Comparison of ENCODE assay signal across 1 cellular context in the genomic region with DNA sequence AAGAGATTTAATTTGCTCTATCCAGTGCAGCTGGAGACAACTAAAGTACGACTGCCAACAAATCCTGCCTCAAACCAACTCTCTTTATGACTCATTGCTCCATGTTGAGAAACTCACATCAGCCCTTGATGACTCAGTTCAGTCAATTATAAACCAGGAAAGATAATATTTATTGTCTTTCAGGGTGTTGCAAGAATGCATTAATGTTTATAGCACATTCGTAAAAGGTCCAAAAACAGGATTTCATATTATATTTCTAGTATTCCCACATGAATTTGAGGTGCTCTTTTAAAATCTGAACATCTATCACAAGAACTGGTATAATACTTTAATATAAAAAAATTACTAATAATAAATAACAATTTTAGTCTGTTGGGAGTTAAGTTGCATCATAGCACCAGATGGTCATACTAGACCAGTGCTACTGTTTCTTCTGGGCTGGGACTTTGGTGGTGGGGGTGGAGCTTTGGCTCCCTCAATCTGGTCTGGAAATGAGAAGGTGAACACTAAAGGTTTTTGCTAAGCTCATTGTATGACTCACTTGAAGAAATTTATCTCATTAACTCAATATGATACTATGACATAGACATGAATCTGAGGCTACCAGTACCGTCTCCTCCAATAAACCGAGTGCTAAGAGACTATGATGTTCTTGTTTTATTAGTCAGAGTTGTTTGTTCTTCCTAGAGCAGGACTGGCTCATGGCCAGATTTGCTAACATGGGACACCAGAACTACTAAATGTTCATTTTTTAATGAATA.
TF ChIP-seq lines count a peak whose summit lies in the region.

No MANE protein-coding gene starts in this region.

TF ChIP-seq in HepG2, 621 proteins besides CTCF, POLR2A, EP300 and RAD21 (continued from another document and continues in another):
- TF ChIP-seq, protein P1, sequence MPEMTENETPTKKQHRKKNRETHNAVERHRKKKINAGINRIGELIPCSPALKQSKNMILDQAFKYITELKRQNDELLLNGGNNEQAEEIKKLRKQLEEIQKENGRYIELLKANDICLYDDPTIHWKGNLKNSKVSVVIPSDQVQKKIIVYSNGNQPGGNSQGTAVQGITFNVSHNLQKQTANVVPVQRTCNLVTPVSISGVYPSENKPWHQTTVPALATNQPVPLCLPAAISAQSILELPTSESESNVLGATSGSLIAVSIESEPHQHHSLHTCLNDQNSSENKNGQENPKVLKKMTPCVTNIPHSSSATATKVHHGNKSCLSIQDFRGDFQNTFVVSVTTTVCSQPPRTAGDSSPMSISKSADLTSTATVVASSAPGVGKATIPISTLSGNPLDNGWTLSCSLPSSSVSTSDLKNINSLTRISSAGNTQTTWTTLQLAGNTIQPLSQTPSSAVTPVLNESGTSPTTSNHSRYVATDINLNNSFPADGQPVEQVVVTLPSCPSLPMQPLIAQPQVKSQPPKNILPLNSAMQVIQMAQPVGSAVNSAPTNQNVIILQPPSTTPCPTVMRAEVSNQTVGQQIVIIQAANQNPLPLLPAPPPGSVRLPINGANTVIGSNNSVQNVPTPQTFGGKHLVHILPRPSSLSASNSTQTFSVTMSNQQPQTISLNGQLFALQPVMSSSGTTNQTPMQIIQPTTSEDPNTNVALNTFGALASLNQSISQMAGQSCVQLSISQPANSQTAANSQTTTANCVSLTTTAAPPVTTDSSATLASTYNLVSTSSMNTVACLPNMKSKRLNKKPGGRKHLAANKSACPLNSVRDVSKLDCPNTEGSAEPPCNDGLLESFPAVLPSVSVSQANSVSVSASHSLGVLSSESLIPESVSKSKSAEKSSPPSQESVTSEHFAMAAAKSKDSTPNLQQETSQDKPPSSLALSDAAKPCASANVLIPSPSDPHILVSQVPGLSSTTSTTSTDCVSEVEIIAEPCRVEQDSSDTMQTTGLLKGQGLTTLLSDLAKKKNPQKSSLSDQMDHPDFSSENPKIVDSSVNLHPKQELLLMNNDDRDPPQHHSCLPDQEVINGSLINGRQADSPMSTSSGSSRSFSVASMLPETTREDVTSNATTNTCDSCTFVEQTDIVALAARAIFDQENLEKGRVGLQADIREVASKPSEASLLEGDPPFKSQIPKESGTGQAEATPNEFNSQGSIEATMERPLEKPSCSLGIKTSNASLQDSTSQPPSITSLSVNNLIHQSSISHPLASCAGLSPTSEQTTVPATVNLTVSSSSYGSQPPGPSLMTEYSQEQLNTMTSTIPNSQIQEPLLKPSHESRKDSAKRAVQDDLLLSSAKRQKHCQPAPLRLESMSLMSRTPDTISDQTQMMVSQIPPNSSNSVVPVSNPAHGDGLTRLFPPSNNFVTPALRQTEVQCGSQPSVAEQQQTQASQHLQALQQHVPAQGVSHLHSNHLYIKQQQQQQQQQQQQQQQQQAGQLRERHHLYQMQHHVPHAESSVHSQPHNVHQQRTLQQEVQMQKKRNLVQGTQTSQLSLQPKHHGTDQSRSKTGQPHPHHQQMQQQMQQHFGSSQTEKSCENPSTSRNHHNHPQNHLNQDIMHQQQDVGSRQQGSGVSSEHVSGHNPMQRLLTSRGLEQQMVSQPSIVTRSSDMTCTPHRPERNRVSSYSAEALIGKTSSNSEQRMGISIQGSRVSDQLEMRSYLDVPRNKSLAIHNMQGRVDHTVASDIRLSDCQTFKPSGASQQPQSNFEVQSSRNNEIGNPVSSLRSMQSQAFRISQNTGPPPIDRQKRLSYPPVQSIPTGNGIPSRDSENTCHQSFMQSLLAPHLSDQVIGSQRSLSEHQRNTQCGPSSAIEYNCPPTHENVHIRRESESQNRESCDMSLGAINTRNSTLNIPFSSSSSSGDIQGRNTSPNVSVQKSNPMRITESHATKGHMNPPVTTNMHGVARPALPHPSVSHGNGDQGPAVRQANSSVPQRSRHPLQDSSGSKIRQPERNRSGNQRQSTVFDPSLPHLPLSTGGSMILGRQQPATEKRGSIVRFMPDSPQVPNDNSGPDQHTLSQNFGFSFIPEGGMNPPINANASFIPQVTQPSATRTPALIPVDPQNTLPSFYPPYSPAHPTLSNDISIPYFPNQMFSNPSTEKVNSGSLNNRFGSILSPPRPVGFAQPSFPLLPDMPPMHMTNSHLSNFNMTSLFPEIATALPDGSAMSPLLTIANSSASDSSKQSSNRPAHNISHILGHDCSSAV (CRISPR knock-in tag; IDR thresholded peaks at IDR 0.05; ENCODE audit: borderline replicate concordance), result no peak
- TF ChIP-seq, protein P2, sequence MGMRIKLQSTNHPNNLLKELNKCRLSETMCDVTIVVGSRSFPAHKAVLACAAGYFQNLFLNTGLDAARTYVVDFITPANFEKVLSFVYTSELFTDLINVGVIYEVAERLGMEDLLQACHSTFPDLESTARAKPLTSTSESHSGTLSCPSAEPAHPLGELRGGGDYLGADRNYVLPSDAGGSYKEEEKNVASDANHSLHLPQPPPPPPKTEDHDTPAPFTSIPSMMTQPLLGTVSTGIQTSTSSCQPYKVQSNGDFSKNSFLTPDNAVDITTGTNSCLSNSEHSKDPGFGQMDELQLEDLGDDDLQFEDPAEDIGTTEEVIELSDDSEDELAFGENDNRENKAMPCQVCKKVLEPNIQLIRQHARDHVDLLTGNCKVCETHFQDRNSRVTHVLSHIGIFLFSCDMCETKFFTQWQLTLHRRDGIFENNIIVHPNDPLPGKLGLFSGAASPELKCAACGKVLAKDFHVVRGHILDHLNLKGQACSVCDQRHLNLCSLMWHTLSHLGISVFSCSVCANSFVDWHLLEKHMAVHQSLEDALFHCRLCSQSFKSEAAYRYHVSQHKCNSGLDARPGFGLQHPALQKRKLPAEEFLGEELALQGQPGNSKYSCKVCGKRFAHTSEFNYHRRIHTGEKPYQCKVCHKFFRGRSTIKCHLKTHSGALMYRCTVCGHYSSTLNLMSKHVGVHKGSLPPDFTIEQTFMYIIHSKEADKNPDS (CRISPR knock-in tag; IDR thresholded peaks at IDR 0.05), result no peak
- TF ChIP-seq KAT2B (IDR thresholded peaks at IDR 0.05; ENCODE audit: borderline replicate concordance, low read depth, low read length) (no peak), HDAC2 (CRISPR knock-in tag; IDR thresholded peaks at IDR 0.05) (peak; percentile 51; the same call in 1 of the 2 replicates), NFIC (IDR thresholded peaks at IDR 0.05; ENCODE audit: low read length) (peak; percentile 74; the same call in 1 of the 2 replicates), ZNF331 (CRISPR knock-in tag; IDR thresholded peaks at IDR 0.05) (0 out of 2 replicates have a peak, but pooled peaks have one; percentile 30), MED8 (CRISPR knock-in tag; IDR thresholded peaks at IDR 0.05; ENCODE audit: insufficient replicate concordance) (no peak), ZSCAN22 (CRISPR knock-in tag; IDR thresholded peaks at IDR 0.05) (no peak), ZNF20 (CRISPR knock-in tag; IDR thresholded peaks at IDR 0.05) (no peak), GATA4 (IDR thresholded peaks at IDR 0.05; ENCODE audit: borderline replicate concordance, low read depth) (peak; percentile 36; the same call in 1 of the 2 replicates), LCORL (IDR thresholded peaks at IDR 0.05) (no peak), LCORL (CRISPR knock-in tag; IDR thresholded peaks at IDR 0.05) (no peak; the same call in 1 of the 2 replicates), ZNF670 (CRISPR knock-in tag; IDR thresholded peaks at IDR 0.05; ENCODE audit: borderline replicate concordance) (no peak; the same call in 1 of the 2 replicates), ZNF333 (CRISPR knock-in tag; IDR thresholded peaks at IDR 0.05; ENCODE audit: borderline replicate concordance) (no peak), ZNF878 (CRISPR knock-in tag; IDR thresholded peaks at IDR 0.05) (no peak), TAF1 (CRISPR knock-in tag; IDR thresholded peaks at IDR 0.05) (no peak; the same call in 1 of the 2 replicates), GATAD1 (CRISPR knock-in tag; IDR thresholded peaks at IDR 0.05) (no peak), ZNF136 (CRISPR knock-in tag; IDR thresholded peaks at IDR 0.05; ENCODE audit: low read depth) (no peak), YY1 (IDR thresholded peaks at IDR 0.05; ENCODE audit: insufficient read depth, insufficient replicate concordance, low read depth, low read length) (no peak), ZFX (CRISPR knock-in tag; IDR thresholded peaks at IDR 0.05; ENCODE audit: low read depth) (no peak), XBP1 (CRISPR knock-in tag; IDR thresholded peaks at IDR 0.05) (no peak; the same call in 1 of the 2 replicates), POLR2AphosphoS2 (IDR thresholded peaks at IDR 0.05; ENCODE audit: low read depth, low read length) (no peak), RFX3 (CRISPR knock-in tag; IDR thresholded peaks at IDR 0.05) (no peak), JARID2 (CRISPR knock-in tag; IDR thresholded peaks at IDR 0.05; ENCODE audit: insufficient replicate concordance) (no peak), HNRNPK (IDR thresholded peaks at IDR 0.05; ENCODE audit: low read depth, low read length, poor library complexity, severe bottlenecking) (no peak), ZFAT (CRISPR knock-in tag; conservative IDR thresholded peaks at IDR 0.05) (0 out of 2 replicates have a peak, but pooled peaks have one; percentile 48), ZNF10 (CRISPR knock-in tag; IDR thresholded peaks at IDR 0.05; ENCODE audit: borderline replicate concordance, low read depth) (no peak)
- TF ChIP-seq, protein P3, sequence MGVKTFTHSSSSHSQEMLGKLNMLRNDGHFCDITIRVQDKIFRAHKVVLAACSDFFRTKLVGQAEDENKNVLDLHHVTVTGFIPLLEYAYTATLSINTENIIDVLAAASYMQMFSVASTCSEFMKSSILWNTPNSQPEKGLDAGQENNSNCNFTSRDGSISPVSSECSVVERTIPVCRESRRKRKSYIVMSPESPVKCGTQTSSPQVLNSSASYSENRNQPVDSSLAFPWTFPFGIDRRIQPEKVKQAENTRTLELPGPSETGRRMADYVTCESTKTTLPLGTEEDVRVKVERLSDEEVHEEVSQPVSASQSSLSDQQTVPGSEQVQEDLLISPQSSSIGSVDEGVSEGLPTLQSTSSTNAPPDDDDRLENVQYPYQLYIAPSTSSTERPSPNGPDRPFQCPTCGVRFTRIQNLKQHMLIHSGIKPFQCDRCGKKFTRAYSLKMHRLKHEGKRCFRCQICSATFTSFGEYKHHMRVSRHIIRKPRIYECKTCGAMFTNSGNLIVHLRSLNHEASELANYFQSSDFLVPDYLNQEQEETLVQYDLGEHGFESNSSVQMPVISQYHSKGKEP (CRISPR knock-in tag; IDR thresholded peaks at IDR 0.05), result no peak
- TF ChIP-seq, protein P4, sequence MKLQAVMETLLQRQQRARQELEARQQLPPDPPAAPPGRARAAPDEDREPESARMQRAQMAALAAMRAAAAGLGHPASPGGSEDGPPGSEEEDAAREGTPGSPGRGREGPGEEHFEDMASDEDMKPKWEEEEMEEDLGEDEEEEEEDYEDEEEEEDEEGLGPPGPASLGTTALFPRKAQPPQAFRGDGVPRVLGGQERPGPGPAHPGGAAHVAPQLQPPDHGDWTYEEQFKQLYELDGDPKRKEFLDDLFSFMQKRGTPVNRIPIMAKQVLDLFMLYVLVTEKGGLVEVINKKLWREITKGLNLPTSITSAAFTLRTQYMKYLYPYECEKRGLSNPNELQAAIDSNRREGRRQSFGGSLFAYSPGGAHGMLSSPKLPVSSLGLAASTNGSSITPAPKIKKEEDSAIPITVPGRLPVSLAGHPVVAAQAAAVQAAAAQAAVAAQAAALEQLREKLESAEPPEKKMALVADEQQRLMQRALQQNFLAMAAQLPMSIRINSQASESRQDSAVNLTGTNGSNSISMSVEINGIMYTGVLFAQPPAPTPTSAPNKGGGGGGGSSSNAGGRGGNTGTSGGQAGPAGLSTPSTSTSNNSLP (IDR thresholded peaks at IDR 0.05; ENCODE audit: low read depth, low read length), result peak; percentile 97
- TF ChIP-seq, protein P5, sequence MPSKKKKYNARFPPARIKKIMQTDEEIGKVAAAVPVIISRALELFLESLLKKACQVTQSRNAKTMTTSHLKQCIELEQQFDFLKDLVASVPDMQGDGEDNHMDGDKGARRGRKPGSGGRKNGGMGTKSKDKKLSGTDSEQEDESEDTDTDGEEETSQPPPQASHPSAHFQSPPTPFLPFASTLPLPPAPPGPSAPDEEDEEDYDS (CRISPR knock-in tag; IDR thresholded peaks at IDR 0.05), result no peak; the same call in 1 of the 2 replicates
- TF ChIP-seq, protein P6, sequence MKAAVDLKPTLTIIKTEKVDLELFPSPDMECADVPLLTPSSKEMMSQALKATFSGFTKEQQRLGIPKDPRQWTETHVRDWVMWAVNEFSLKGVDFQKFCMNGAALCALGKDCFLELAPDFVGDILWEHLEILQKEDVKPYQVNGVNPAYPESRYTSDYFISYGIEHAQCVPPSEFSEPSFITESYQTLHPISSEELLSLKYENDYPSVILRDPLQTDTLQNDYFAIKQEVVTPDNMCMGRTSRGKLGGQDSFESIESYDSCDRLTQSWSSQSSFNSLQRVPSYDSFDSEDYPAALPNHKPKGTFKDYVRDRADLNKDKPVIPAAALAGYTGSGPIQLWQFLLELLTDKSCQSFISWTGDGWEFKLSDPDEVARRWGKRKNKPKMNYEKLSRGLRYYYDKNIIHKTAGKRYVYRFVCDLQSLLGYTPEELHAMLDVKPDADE (CRISPR knock-in tag; IDR thresholded peaks at IDR 0.05), result no peak
- TF ChIP-seq, protein P7, sequence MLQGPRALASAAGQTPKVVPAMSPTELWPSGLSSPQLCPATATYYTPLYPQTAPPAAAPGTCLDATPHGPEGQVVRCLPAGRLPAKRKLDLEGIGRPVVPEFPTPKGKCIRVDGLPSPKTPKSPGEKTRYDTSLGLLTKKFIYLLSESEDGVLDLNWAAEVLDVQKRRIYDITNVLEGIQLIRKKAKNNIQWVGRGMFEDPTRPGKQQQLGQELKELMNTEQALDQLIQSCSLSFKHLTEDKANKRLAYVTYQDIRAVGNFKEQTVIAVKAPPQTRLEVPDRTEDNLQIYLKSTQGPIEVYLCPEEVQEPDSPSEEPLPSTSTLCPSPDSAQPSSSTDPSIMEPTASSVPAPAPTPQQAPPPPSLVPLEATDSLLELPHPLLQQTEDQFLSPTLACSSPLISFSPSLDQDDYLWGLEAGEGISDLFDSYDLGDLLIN (CRISPR knock-in tag; IDR thresholded peaks at IDR 0.05; ENCODE audit: borderline replicate concordance), result no peak
- TF ChIP-seq, protein P8, sequence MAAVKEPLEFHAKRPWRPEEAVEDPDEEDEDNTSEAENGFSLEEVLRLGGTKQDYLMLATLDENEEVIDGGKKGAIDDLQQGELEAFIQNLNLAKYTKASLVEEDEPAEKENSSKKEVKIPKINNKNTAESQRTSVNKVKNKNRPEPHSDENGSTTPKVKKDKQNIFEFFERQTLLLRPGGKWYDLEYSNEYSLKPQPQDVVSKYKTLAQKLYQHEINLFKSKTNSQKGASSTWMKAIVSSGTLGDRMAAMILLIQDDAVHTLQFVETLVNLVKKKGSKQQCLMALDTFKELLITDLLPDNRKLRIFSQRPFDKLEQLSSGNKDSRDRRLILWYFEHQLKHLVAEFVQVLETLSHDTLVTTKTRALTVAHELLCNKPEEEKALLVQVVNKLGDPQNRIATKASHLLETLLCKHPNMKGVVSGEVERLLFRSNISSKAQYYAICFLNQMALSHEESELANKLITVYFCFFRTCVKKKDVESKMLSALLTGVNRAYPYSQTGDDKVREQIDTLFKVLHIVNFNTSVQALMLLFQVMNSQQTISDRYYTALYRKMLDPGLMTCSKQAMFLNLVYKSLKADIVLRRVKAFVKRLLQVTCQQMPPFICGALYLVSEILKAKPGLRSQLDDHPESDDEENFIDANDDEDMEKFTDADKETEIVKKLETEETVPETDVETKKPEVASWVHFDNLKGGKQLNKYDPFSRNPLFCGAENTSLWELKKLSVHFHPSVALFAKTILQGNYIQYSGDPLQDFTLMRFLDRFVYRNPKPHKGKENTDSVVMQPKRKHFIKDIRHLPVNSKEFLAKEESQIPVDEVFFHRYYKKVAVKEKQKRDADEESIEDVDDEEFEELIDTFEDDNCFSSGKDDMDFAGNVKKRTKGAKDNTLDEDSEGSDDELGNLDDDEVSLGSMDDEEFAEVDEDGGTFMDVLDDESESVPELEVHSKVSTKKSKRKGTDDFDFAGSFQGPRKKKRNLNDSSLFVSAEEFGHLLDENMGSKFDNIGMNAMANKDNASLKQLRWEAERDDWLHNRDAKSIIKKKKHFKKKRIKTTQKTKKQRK (IDR thresholded peaks at IDR 0.05; ENCODE audit: low read length), result 0 out of 2 replicates have a peak, but pooled peaks have one; percentile 2
- TF ChIP-seq, protein P9, sequence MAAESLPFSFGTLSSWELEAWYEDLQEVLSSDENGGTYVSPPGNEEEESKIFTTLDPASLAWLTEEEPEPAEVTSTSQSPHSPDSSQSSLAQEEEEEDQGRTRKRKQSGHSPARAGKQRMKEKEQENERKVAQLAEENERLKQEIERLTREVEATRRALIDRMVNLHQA (CRISPR knock-in tag; IDR thresholded peaks at IDR 0.05), result no peak; the same call in 1 of the 2 replicates
